ENCODE assay signal across 23 cellular contexts in genomic region chr10:13953371-13953770, GRCh38.
DNase-seq lines count a peak whose midpoint lies in the region; ATAC-seq, FAIRE-seq and TF ChIP-seq lines count a peak whose summit lies in the region.
"Had no signal": no experiment of that assay in that cellular context is flagged by ENCODE, and none has a peak within 500 bp of the region (broad histone marks: within the 10 kb centered on the region; RNA-seq: fewer than 3 reads in every experiment).

No MANE protein-coding gene starts in this region.

- H3K27me3 Mint-ChIP-seq in osteocyte (ENCODE audit: unreplicated experiment) = no peaks in the 10 kb centered on the region

- peak overlapping the region; percentile 60 for H3K27ac Mint-ChIP-seq in osteocyte (ENCODE audit: unreplicated experiment)

- H3K36me3 Mint-ChIP-seq in osteocyte (ENCODE audit: unreplicated experiment) = peaks cover 23% of the 10 kb centered on the region

- peaks cover 4% of the 10 kb centered on the region for H3K9me3 Mint-ChIP-seq in osteocyte (ENCODE audit: unreplicated experiment)

- no peak for TF ChIP-seq CTCF in bronchial epithelial cell (IDR thresholded peaks at IDR 0.05; ENCODE audit: insufficient read depth, low read length, severe bottlenecking)
- no peak for TF ChIP-seq CTCF in osteocyte (IDR thresholded peaks at IDR 0.05)

- FAIRE-seq in RCC 7860 (lab: Jason Lieb, UNC) (no peak), bronchial epithelial cell (lab: Jason Lieb, UNC) (no peak)
- FAIRE-seq: GM18507, HepG2, K562 had no signal

- peaks cover 75% of the 10 kb centered on the region for H3K4me1 Mint-ChIP-seq in osteocyte (ENCODE audit: unreplicated experiment)

- no peaks in the 10 kb centered on the region for H3K27me3 ChIP-seq in bronchial epithelial cell (ENCODE audit: control insufficient read depth, insufficient read depth, low read length)

- H3K36me3 ChIP-seq in bronchial epithelial cell (ENCODE audit: control insufficient read depth, insufficient read depth, low read length) = no peaks in the 10 kb centered on the region

- H3K4me3 ChIP-seq in bronchial epithelial cell (ENCODE audit: low read depth, low read length) = no peak overlapping the region
- H3K4me3 ChIP-seq: K562, PC-9, SK-N-MC had no signal

- ATAC-seq in HG02840 (IDR thresholded peaks at IDR 0.05; ENCODE audit: low FRiP score, unreplicated experiment) (no peak), GM21619 (IDR thresholded peaks at IDR 0.05; ENCODE audit: unreplicated experiment) (no peak)
- ATAC-seq: HepG2, K562 had no signal

- H3K4me3 Mint-ChIP-seq in osteocyte (ENCODE audit: unreplicated experiment) = no peak overlapping the region

- peak; percentile 69 for DNase-seq in ELR (ENCODE audit: low read depth)
- DNase-seq in RCC 7860 (ENCODE audit: low spot score) = peak; percentile 35
- peak; percentile 15 for DNase-seq in bronchial epithelial cell (ENCODE audit: low read depth)
- no peak for DNase-seq in osteocyte (ENCODE audit: extremely low spot score, unreplicated experiment)
- no peak for DNase-seq in AG08396 (ENCODE audit: low spot score)
- DNase-seq: 8988T, ACHN, Calu3, DND-41, Kasumi-1, NCI-H1105 treated with DMSO at 0.1 percent for 48 hours, NCI-H1694, NCI-H2029 treated with DMSO at 0.1 percent for 48 hours, NCI-H2227 treated with DMSO at 0.1 percent for 48 hours, NCI-H526 treated with DMSO at 0.1 percent for 48 hours, PC-9, SIG-M5 had no signal

Comparison
In these comparisons a context has a peak if more than half of its experiments do, and no peak if none do; other contexts are left out.
1. DNase-seq: peak in ELR (single experiment), RCC 7860 (single experiment) and bronchial epithelial cell (single experiment); none in osteocyte (single experiment) and AG08396 (single experiment).